Comparison of ENCODE assay signal across 8 cellular contexts in the genomic region with DNA sequence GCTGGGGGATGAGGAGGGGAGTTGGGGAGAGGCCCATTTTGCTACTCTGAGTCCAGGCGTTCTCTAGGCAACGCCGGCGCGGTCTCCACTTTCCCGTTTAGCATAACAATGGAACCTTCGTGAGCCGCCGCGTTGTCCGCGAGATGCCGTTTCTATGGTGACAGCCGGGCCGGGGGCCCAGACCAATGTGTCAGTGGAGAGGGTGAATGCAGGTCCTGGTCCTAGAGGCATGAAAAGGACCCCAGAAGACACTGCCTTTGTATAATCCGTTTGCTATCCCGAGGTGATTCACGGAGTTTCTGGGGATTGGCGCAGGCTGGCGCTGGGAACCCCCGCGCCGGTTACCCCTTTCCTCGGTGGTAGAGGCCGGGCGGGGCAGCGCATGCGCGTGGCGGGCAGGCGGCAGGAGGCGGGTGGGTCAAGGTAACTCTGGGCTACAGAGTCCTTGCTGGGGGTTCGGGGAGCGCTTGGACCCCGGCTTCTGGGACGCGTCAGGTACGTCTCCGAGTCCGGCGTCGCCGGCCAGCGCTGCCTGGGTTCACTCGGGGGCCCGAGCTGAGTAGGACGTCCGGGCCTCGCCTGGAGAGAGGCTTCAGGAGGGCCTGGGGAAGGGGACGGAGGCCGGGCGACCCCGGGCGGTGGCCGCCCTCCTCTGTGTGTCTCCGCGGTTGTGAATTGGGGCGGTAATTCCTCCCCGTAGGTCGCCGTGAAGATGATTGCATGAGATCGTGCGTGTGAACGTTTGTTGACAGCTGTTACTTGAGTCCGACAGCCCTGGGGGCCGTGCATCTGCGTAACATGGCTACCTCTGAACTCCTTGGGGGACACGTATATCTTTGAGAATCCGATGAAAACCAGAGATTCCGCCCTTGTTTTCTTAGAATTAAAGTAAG. TPM values are rescaled to one million over a fixed set of nuclear protein-coding genes. Genes with fewer than 3 reads are reported as not detected.
DNase-seq lines count a peak whose midpoint lies in the region; ATAC-seq lines count a peak whose summit lies in the region.

A gene (plus strand): TSS at position 383 of the 893 bp plus-strand sequence. CDS start 11,417 bp downstream, outside the sequence.
A gene (minus strand): TSS at position 137 of the 893 bp plus-strand sequence. CDS start 6,224 bp downstream, outside the sequence.

- peak within 1 kb of the TSS; percentile 95 for H3K56ac ChIP-seq in mesendoderm (ENCODE audit: low read length)

- no peak within 1 kb of the TSS for H3K4ac ChIP-seq in mesendoderm (ENCODE audit: low read depth, low read length)

- H3K27me3 ChIP-seq in NT2/D1 (ENCODE audit: insufficient read depth, insufficient read length) (no peaks in the 10 kb centered on the region), endocrine pancreas (ENCODE audit: control insufficient read depth, insufficient read depth, low read length) (no peaks in the 10 kb centered on the region), mesendoderm (ENCODE audit: insufficient read depth, low read length, poor library complexity) (no peaks in the 10 kb centered on the region)

- H3K4me1 ChIP-seq in NT2/D1 (ENCODE audit: insufficient read depth, insufficient read length), result peaks cover 2% of the 10 kb centered on the region
- H3K4me1 ChIP-seq in endocrine pancreas (ENCODE audit: control insufficient read depth, insufficient read depth, low read length), result no peaks in the 10 kb centered on the region
- no peaks in the 10 kb centered on the region for H3K4me1 ChIP-seq in mesendoderm (ENCODE audit: control insufficient read depth, low read depth, low read length)

- DNase-seq in COLO668 (lab: John Stamatoyannopoulos, UW; ENCODE audit: unreplicated experiment) (peak; percentile 96), HUDEP-2 (lab: John Stamatoyannopoulos, UW; ENCODE audit: unreplicated experiment in 76 of 76) (peak in 73 of 76 experiments; percentile 23 to 94 (median 81)), NT2/D1 (ENCODE audit: low read depth, low spot score) (peak; percentile 87), mesendoderm (peak; percentile 97)
- peak; percentile 62 for DNase-seq in activated CD8-positive, alpha-beta memory T cell treated with anti-CD3 and anti-CD28 coated beads, Interleukin-2, amount 50 U/mL, for 24 hours (ENCODE audit: extremely low read depth)
- DNase-seq in stimulated activated CD8-positive, alpha-beta memory T cell treated with anti-CD3 and anti-CD28 coated beads, Interleukin-12 subunit alpha, Interleukin-12 subunit beta, amount 100 ng/mL, for 24 hours (ENCODE audit: extremely low read depth), result peak; percentile 67

- H3K36me3 ChIP-seq in NT2/D1 (ENCODE audit: insufficient read depth, insufficient read length, low read length) (peaks cover 4% of the 10 kb centered on the region), endocrine pancreas (ENCODE audit: control insufficient read depth, insufficient read depth, low read length) (no peaks in the 10 kb centered on the region), mesendoderm (ENCODE audit: control insufficient read depth, insufficient read depth, low read length) (no peaks in the 10 kb centered on the region)

- peak within 1 kb of the TSS; percentile 32 for H3K27ac ChIP-seq in mesendoderm (ENCODE audit: low read depth, low read length)

- H4K8ac ChIP-seq in mesendoderm (ENCODE audit: low read depth, low read length), result no peak within 1 kb of the TSS

- H3K23ac ChIP-seq in mesendoderm (ENCODE audit: low read length), result no peak within 1 kb of the TSS

- no peak within 1 kb of the TSS for H2BK15ac ChIP-seq in mesendoderm (replicated peaks; ENCODE audit: low read depth)

- peak; percentile 88 for ATAC-seq in GM21381 (IDR thresholded peaks at IDR 0.05; ENCODE audit: unreplicated experiment)

- no peak within 1 kb of the TSS for H4K5ac ChIP-seq in mesendoderm (ENCODE audit: low read length)

- peak within 1 kb of the TSS; percentile 93 for H2BK5ac ChIP-seq in mesendoderm (ENCODE audit: low read length)

- peaks cover 2% of the 10 kb centered on the region for H3K79me1 ChIP-seq in mesendoderm (ENCODE audit: low read length)

- H2AK5ac ChIP-seq in mesendoderm (ENCODE audit: low read length), result no peak within 1 kb of the TSS

- no peak within 1 kb of the TSS for H2BK120ac ChIP-seq in mesendoderm (ENCODE audit: low read depth, low read length)

- H3K9me3 ChIP-seq in NT2/D1 (ENCODE audit: insufficient read depth, low read length) (no peaks in the 10 kb centered on the region), endocrine pancreas (ENCODE audit: control insufficient read depth, low read length) (no peaks in the 10 kb centered on the region)

- peak within 1 kb of the TSS; percentile 85 for H3K4me3 ChIP-seq in NT2/D1 (ENCODE audit: insufficient read length, low read depth)
- peak within 1 kb of the TSS; percentile 80 for H3K4me3 ChIP-seq in endocrine pancreas (ENCODE audit: control insufficient read depth, insufficient read depth, low read length)
- H3K4me3 ChIP-seq in mesendoderm (ENCODE audit: low read length), result peak within 1 kb of the TSS; percentile 90

- H3K18ac ChIP-seq in mesendoderm (ENCODE audit: low read length), result peak within 1 kb of the TSS; percentile 52

- no CpG with 5 or more reads among the region's 70 CpGs for WGBS in mesendoderm (ENCODE audit: extremely low coverage, insufficient coverage, low lambda C conversion rate)

- peak within 1 kb of the TSS; percentile 88 for H3K4me2 ChIP-seq in mesendoderm (ENCODE audit: low read length)

- peak within 1 kb of the TSS; percentile 92 for H3K9ac ChIP-seq in NT2/D1 (ENCODE audit: insufficient read length, low read depth)
- H3K9ac ChIP-seq in endocrine pancreas (ENCODE audit: control insufficient read depth, insufficient read depth, low read length), result peak within 1 kb of the TSS; percentile 77
- H3K9ac ChIP-seq in mesendoderm (ENCODE audit: low read length), result peak within 1 kb of the TSS; percentile 86

- no peaks in the 10 kb centered on the region for H3K79me2 ChIP-seq in mesendoderm (ENCODE audit: control insufficient read depth, insufficient read depth, low read length)

RNA-seq across cellular contexts. Expression of the first gene that starts in this region (rescaled TPM):
- polyA plus RNA-seq in mesendoderm (2013, experiment 1 of 2), result 20.7 TPM
- polyA plus RNA-seq in mesendoderm (2013, experiment 2 of 2), result 21.2 TPM

RNA-seq across cellular contexts. Expression of the second gene that starts in this region (rescaled TPM):
- 0.37 TPM for polyA plus RNA-seq in mesendoderm (2013, experiment 1 of 2)
- polyA plus RNA-seq in mesendoderm (2013, experiment 2 of 2), result 0.39 TPM

Comparison
In these comparisons a context has a peak if more than half of its experiments do, and no peak if none do; other contexts are left out.
1. Peak in every context shown above with its lines: DNase-seq, ATAC-seq, H3K4me3 ChIP-seq and H3K27ac ChIP-seq.